ENCODE assay signal across 1 cellular context in the genomic region with DNA sequence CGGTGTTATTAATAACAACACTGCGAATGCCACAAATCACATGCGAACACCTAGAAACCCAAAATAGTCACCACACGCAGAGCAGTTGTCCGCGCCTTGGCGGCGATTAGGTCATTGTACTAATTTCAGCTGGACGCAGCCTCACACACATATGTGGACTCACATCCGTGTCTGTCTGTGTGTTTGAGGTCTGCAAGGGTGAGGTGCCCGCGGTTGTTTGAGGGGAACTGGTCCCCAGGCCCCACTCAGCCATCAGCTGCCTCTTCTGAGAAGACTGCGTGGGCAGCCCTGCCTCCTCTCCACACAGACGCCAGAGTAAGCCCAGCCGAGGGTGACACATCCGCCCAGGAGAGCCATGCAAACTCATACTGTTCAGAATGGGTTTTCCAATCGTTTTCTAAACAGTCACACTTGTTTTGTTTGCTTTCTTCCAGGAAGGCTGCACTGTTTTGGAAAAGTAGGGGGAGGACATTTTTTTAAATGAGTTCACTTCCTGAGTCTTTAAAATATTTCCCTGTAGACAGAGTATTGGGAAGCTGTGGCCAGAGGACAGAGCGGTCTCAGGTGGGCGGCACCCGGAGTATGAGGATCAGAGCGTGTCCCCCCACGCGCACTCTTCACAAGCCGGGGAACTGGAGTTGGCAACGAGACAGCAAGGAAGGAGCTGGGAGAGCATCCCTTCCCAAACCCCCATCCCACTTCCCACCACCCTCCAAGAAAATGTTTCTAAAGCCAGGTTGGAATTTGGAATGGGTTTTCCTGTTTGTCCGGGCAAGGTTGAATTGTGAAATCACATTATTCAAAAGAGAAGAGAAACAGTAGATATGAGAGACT.
TF ChIP-seq lines count a peak whose summit lies in the region.

No MANE protein-coding gene starts in this region.

TF ChIP-seq in HepG2, 621 proteins besides CTCF, POLR2A, EP300 and RAD21 (continued from another document and continues in another):
- no peak for TF ChIP-seq MLXIP (CRISPR knock-in tag; IDR thresholded peaks at IDR 0.05; ENCODE audit: borderline replicate concordance)
- TF ChIP-seq SRY (CRISPR knock-in tag; IDR thresholded peaks at IDR 0.05): 0 out of 2 replicates have a peak, but pooled peaks have one; percentile 38
- TF ChIP-seq KAT8 (CRISPR knock-in tag; IDR thresholded peaks at IDR 0.05): 0 out of 2 replicates have a peak, but pooled peaks have one; percentile 27
- TF ChIP-seq RBFOX2 (IDR thresholded peaks at IDR 0.05; ENCODE audit: low read depth, low read length): peak; percentile 85
- TF ChIP-seq MBD4 (IDR thresholded peaks at IDR 0.05; ENCODE audit: borderline replicate concordance, low read length): no peak
- peak; percentile 25; the same call in 1 of the 2 replicates for TF ChIP-seq NCOR1 (IDR thresholded peaks at IDR 0.05; ENCODE audit: borderline replicate concordance, low read length)
- TF ChIP-seq ZNF766 (CRISPR knock-in tag; IDR thresholded peaks at IDR 0.05; ENCODE audit: borderline replicate concordance): 0 out of 2 replicates have a peak, but pooled peaks have one; percentile 22
- peak; percentile 41 for TF ChIP-seq ZNF614 (CRISPR knock-in tag; IDR thresholded peaks at IDR 0.05; ENCODE audit: borderline replicate concordance)
- TF ChIP-seq ZNF124 (CRISPR knock-in tag; IDR thresholded peaks at IDR 0.05): no peak
- TF ChIP-seq ZBTB8A (CRISPR knock-in tag; IDR thresholded peaks at IDR 0.05; ENCODE audit: borderline replicate concordance, low read depth): no peak
- TF ChIP-seq ZNF496 (CRISPR knock-in tag; IDR thresholded peaks at IDR 0.05; ENCODE audit: insufficient replicate concordance): no peak
- peak; percentile 75 for TF ChIP-seq CEBPB (IDR thresholded peaks at IDR 0.05; ENCODE audit: borderline replicate concordance, low read depth, low read length)
- TF ChIP-seq FOXA3 (CRISPR knock-in tag; IDR thresholded peaks at IDR 0.05): peak; percentile 62
- no peak for TF ChIP-seq ZNF318 (CRISPR knock-in tag; IDR thresholded peaks at IDR 0.05)
- TF ChIP-seq KDM1A (CRISPR knock-in tag; IDR thresholded peaks at IDR 0.05): no peak
- no peak for TF ChIP-seq ZNF337 (CRISPR knock-in tag; IDR thresholded peaks at IDR 0.05; ENCODE audit: borderline replicate concordance, low read depth)
- TF ChIP-seq BCL6 (CRISPR knock-in tag; IDR thresholded peaks at IDR 0.05): no peak; the same call in none of the 2 replicates
- 0 out of 2 replicates have a peak, but pooled peaks have one; percentile 32 for TF ChIP-seq AKNA (CRISPR knock-in tag; IDR thresholded peaks at IDR 0.05; ENCODE audit: borderline replicate concordance)
- TF ChIP-seq SMYD3 (CRISPR knock-in tag; IDR thresholded peaks at IDR 0.05): no peak
- TF ChIP-seq ZNF234 (CRISPR knock-in tag; conservative IDR thresholded peaks at IDR 0.05): no peak
- TF ChIP-seq ZSCAN25 (CRISPR knock-in tag; IDR thresholded peaks at IDR 0.05): no peak
- TF ChIP-seq ZFP91 (CRISPR knock-in tag; IDR thresholded peaks at IDR 0.05; ENCODE audit: borderline replicate concordance): peak; percentile 74; the same call in 1 of the 2 replicates
- peak; percentile 94; the same call in 1 of the 2 replicates for TF ChIP-seq ZNF598 (CRISPR knock-in tag; IDR thresholded peaks at IDR 0.05; ENCODE audit: borderline replicate concordance)
- no peak for TF ChIP-seq KMT2A (CRISPR knock-in tag; IDR thresholded peaks at IDR 0.05)
- peak; percentile 78 for TF ChIP-seq ZC3H4 (CRISPR knock-in tag; IDR thresholded peaks at IDR 0.05; ENCODE audit: borderline replicate concordance)
- no peak for TF ChIP-seq TCF7L2 (IDR thresholded peaks at IDR 0.05; ENCODE audit: low read depth, low read length)
- TF ChIP-seq ZNF629 (CRISPR knock-in tag; conservative IDR thresholded peaks at IDR 0.05): no peak
- TF ChIP-seq ZNF670 (CRISPR knock-in tag; IDR thresholded peaks at IDR 0.05; ENCODE audit: borderline replicate concordance): no peak
- peak; percentile 43; the same call in 1 of the 2 replicates for TF ChIP-seq SOX5 (CRISPR knock-in tag; IDR thresholded peaks at IDR 0.05; ENCODE audit: borderline replicate concordance)
- TF ChIP-seq ZNF468 (CRISPR knock-in tag; IDR thresholded peaks at IDR 0.05): 0 out of 2 replicates have a peak, but pooled peaks have one; percentile 11
- no peak for TF ChIP-seq TAF15 (IDR thresholded peaks at IDR 0.05; ENCODE audit: low read depth, low read length, poor library complexity, severe bottlenecking)
- no peak for TF ChIP-seq ZFP1 (CRISPR knock-in tag; IDR thresholded peaks at IDR 0.05)
- no peak for TF ChIP-seq ZNF282 (IDR thresholded peaks at IDR 0.05; ENCODE audit: partially characterized antibody)
- TF ChIP-seq SOX13 (IDR thresholded peaks at IDR 0.05): no peak
- peak in 1 of 2 experiments; percentile 49; a peak in 2 of 4 replicates for TF ChIP-seq SOX13 (CRISPR knock-in tag; conservative IDR thresholded peaks at IDR 0.05 in 1 of 2, IDR thresholded peaks at IDR 0.05 in 1 of 2)
- peak; percentile 45; the same call in 1 of the 2 replicates for TF ChIP-seq ZNF274 (CRISPR knock-in tag; IDR thresholded peaks at IDR 0.05)
- TF ChIP-seq, protein P1, sequence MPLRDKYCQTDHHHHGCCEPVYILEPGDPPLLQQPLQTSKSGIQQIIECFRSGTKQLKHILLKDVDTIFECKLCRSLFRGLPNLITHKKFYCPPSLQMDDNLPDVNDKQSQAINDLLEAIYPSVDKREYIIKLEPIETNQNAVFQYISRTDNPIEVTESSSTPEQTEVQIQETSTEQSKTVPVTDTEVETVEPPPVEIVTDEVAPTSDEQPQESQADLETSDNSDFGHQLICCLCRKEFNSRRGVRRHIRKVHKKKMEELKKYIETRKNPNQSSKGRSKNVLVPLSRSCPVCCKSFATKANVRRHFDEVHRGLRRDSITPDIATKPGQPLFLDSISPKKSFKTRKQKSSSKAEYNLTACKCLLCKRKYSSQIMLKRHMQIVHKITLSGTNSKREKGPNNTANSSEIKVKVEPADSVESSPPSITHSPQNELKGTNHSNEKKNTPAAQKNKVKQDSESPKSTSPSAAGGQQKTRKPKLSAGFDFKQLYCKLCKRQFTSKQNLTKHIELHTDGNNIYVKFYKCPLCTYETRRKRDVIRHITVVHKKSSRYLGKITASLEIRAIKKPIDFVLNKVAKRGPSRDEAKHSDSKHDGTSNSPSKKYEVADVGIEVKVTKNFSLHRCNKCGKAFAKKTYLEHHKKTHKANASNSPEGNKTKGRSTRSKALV (CRISPR knock-in tag; IDR thresholded peaks at IDR 0.05): no peak
- TF ChIP-seq RXRA (CRISPR knock-in tag; IDR thresholded peaks at IDR 0.05): no peak
